In the genomic region with DNA sequence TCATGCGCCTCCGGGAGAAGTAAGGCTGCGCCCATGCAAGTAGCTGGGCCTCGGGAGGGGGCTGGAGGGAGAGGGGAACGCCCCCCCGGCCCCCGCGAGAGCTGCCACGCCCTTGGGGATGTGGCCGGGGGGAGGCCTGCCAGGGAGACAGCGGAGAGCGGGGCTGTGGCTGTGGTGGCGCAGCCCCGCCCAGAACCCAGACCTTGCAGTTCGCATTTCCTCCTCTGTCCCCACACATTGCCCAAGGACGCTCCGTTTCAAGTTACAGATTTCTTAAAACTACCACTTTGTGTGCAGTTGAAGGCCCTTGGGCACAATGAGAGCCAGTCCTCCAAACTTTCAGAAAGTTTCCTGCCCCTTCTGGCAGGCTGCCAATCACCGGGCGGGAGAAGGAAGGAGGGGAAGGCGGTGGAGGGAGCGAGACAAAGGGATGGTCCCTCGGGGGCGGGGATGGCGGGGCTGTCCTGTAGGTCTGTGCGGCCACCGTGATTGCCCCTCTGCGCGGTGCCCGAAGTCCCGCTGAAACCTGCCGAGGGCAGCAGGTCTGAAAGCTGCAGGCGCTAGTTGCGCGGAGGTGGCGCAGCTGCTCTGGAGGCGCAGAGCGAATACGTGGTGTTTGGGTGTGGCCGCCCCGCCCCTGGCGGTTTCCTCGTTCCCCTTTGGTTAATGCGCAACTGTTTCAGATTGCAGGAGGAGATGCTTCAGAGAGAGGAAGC, we compare ENCODE assay signal across 1 cellular context.
TF ChIP-seq lines count a peak whose summit lies in the region.

No MANE protein-coding gene starts in this region.

TF ChIP-seq in K562, 482 proteins besides CTCF, POLR2A, EP300 and RAD21 (continued from another document):
- TF ChIP-seq, protein P1, sequence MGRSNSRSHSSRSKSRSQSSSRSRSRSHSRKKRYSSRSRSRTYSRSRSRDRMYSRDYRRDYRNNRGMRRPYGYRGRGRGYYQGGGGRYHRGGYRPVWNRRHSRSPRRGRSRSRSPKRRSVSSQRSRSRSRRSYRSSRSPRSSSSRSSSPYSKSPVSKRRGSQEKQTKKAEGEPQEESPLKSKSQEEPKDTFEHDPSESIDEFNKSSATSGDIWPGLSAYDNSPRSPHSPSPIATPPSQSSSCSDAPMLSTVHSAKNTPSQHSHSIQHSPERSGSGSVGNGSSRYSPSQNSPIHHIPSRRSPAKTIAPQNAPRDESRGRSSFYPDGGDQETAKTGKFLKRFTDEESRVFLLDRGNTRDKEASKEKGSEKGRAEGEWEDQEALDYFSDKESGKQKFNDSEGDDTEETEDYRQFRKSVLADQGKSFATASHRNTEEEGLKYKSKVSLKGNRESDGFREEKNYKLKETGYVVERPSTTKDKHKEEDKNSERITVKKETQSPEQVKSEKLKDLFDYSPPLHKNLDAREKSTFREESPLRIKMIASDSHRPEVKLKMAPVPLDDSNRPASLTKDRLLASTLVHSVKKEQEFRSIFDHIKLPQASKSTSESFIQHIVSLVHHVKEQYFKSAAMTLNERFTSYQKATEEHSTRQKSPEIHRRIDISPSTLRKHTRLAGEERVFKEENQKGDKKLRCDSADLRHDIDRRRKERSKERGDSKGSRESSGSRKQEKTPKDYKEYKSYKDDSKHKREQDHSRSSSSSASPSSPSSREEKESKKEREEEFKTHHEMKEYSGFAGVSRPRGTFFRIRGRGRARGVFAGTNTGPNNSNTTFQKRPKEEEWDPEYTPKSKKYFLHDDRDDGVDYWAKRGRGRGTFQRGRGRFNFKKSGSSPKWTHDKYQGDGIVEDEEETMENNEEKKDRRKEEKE (IDR thresholded peaks at IDR 0.05; ENCODE audit: borderline replicate concordance in 1 of 2, control insufficient read depth in 1 of 2, low read depth in 2 of 2, low read length in 1 of 2), result 0 out of 4 replicates have a peak, but pooled peaks of 1 of the 2 experiments have one; percentile 41
- TF ChIP-seq ZFP36 (IDR thresholded peaks at IDR 0.05; ENCODE audit: low read depth, low read length, partially characterized antibody) (no peak), NR4A1 (CRISPR knock-in tag; IDR thresholded peaks at IDR 0.05) (no peak; the same call in none of the 2 replicates), NR4A1 (tag; IDR thresholded peaks at IDR 0.05) (no peak), ZNF274 (IDR thresholded peaks at IDR 0.05; ENCODE audit: borderline replicate concordance, low read depth, low read length) (no peak), ARNT (IDR thresholded peaks at IDR 0.05) (0 out of 4 replicates have a peak, but pooled peaks of 1 of the 2 experiments have one; percentile 49), SIN3A (IDR thresholded peaks at IDR 0.05; ENCODE audit: borderline replicate concordance in 2 of 2, control insufficient read depth in 1 of 2, low read depth in 2 of 2, low read length in 2 of 2) (peak in 1 of 2 experiments; percentile 43; a peak in 1 of 4 replicates), ZSCAN32 (CRISPR knock-in tag; IDR thresholded peaks at IDR 0.05) (peak; percentile 48; the same call in 1 of the 2 replicates), NFIX (CRISPR knock-in tag; IDR thresholded peaks at IDR 0.05; ENCODE audit: low read depth) (peak; percentile 97), JUNB (CRISPR knock-in tag; conservative IDR thresholded peaks at IDR 0.05) (0 out of 2 replicates have a peak, but pooled peaks have one; percentile 8), HOXB6 (CRISPR knock-in tag; IDR thresholded peaks at IDR 0.05; ENCODE audit: borderline replicate concordance) (no peak), CHD2 (IDR thresholded peaks at IDR 0.05; ENCODE audit: low read depth, low read length) (peak; percentile 63), TCF7 (IDR thresholded peaks at IDR 0.05; ENCODE audit: borderline replicate concordance) (no peak; the same call in 1 of the 2 replicates), CC2D1A (IDR thresholded peaks at IDR 0.05) (peak; percentile 68), EGR1 (conservative IDR thresholded peaks at IDR 0.05) (peak; percentile 62)
- TF ChIP-seq, protein P2, sequence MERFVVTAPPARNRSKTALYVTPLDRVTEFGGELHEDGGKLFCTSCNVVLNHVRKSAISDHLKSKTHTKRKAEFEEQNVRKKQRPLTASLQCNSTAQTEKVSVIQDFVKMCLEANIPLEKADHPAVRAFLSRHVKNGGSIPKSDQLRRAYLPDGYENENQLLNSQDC (CRISPR knock-in tag; IDR thresholded peaks at IDR 0.05), result no peak
- TF ChIP-seq, protein P3, sequence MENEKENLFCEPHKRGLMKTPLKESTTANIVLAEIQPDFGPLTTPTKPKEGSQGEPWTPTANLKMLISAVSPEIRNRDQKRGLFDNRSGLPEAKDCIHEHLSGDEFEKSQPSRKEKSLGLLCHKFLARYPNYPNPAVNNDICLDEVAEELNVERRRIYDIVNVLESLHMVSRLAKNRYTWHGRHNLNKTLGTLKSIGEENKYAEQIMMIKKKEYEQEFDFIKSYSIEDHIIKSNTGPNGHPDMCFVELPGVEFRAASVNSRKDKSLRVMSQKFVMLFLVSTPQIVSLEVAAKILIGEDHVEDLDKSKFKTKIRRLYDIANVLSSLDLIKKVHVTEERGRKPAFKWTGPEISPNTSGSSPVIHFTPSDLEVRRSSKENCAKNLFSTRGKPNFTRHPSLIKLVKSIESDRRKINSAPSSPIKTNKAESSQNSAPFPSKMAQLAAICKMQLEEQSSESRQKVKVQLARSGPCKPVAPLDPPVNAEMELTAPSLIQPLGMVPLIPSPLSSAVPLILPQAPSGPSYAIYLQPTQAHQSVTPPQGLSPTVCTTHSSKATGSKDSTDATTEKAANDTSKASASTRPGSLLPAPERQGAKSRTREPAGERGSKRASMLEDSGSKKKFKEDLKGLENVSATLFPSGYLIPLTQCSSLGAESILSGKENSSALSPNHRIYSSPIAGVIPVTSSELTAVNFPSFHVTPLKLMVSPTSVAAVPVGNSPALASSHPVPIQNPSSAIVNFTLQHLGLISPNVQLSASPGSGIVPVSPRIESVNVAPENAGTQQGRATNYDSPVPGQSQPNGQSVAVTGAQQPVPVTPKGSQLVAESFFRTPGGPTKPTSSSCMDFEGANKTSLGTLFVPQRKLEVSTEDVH (IDR thresholded peaks at IDR 0.05; ENCODE audit: low read depth, partially characterized antibody), result no peak
- TF ChIP-seq, protein P4, sequence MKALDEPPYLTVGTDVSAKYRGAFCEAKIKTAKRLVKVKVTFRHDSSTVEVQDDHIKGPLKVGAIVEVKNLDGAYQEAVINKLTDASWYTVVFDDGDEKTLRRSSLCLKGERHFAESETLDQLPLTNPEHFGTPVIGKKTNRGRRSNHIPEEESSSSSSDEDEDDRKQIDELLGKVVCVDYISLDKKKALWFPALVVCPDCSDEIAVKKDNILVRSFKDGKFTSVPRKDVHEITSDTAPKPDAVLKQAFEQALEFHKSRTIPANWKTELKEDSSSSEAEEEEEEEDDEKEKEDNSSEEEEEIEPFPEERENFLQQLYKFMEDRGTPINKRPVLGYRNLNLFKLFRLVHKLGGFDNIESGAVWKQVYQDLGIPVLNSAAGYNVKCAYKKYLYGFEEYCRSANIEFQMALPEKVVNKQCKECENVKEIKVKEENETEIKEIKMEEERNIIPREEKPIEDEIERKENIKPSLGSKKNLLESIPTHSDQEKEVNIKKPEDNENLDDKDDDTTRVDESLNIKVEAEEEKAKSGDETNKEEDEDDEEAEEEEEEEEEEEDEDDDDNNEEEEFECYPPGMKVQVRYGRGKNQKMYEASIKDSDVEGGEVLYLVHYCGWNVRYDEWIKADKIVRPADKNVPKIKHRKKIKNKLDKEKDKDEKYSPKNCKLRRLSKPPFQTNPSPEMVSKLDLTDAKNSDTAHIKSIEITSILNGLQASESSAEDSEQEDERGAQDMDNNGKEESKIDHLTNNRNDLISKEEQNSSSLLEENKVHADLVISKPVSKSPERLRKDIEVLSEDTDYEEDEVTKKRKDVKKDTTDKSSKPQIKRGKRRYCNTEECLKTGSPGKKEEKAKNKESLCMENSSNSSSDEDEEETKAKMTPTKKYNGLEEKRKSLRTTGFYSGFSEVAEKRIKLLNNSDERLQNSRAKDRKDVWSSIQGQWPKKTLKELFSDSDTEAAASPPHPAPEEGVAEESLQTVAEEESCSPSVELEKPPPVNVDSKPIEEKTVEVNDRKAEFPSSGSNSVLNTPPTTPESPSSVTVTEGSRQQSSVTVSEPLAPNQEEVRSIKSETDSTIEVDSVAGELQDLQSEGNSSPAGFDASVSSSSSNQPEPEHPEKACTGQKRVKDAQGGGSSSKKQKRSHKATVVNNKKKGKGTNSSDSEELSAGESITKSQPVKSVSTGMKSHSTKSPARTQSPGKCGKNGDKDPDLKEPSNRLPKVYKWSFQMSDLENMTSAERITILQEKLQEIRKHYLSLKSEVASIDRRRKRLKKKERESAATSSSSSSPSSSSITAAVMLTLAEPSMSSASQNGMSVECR (CRISPR knock-in tag; IDR thresholded peaks at IDR 0.05), result peak; percentile 43; the same call in 1 of the 2 replicates
- TF ChIP-seq, protein P5, sequence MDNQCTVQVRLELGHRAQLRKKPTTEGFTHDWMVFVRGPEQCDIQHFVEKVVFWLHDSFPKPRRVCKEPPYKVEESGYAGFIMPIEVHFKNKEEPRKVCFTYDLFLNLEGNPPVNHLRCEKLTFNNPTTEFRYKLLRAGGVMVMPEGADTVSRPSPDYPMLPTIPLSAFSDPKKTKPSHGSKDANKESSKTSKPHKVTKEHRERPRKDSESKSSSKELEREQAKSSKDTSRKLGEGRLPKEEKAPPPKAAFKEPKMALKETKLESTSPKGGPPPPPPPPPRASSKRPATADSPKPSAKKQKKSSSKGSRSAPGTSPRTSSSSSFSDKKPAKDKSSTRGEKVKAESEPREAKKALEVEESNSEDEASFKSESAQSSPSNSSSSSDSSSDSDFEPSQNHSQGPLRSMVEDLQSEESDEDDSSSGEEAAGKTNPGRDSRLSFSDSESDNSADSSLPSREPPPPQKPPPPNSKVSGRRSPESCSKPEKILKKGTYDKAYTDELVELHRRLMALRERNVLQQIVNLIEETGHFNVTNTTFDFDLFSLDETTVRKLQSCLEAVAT (IDR thresholded peaks at IDR 0.05), result peak in 1 of 2 experiments; percentile 46; a peak in 1 of 4 replicates
TF ChIP-seq in K562: peak in this region for 139.
